Comparison of ENCODE assay signal across 7 cellular contexts in the genomic region with DNA sequence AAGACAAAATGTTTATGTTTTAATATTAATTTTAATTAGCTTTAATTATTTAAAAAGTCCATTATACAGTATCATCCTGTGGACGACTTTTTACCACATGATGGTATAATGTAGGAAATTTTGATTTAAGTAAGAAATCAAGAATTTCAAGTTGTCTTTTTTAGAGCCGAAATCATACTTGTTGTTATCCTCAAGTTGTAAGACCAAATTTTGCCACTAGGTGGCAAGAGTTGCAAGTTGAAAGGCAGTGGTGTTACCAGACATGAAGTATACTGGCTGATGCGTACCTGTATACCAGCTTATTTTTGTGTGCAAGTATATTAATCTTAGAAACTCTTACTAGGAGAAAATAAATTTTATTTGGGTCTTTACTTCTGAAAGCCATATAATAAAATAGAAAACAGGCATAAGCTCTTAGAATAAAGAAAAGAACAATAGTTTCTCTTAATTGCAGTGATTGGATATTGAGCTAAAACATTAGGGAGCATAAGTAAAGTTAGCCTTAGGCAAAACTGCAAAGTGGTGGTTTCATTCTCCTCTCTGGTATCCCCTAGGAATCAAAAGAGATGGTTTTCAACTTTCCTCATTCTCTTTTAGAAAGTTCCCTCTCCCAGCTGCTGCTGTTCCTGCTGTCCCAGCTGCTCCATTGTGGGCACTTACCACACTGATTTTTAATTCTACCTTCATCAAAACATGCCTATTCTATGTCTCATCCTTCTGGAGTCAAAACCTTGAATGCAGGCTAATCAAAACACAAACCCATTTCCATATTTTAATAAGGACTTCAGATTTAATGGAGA.
DNase-seq lines count a peak whose midpoint lies in the region; ATAC-seq, FAIRE-seq and TF ChIP-seq lines count a peak whose summit lies in the region.

No MANE protein-coding gene starts in this region.

- H3K36me3 ChIP-seq in brain microvascular endothelial cell (replicated peaks) (no peaks in the 10 kb centered on the region), kidney epithelial cell (ENCODE audit: control insufficient read depth, insufficient read depth, low read length) (no peaks in the 10 kb centered on the region), tibial nerve (no peaks in the 10 kb centered on the region)

- FAIRE-seq in G401.6 (lab: Jason Lieb, UNC), result peak; percentile 94

- TF ChIP-seq CTCF in GM20000 (IDR thresholded peaks at IDR 0.05; ENCODE audit: extremely low read depth, missing control alignments) (no peak), brain microvascular endothelial cell (IDR thresholded peaks at IDR 0.05; ENCODE audit: low read depth, low read length, missing control alignments) (peak; percentile 65), kidney epithelial cell (IDR thresholded peaks at IDR 0.05; ENCODE audit: insufficient read depth, low read length, poor library complexity, severe bottlenecking) (peak; percentile 76), tibial nerve (IDR thresholded peaks at IDR 0.05) (peak; percentile 55 to 65 (median 60))

- ATAC-seq in HG03565 (IDR thresholded peaks at IDR 0.05; ENCODE audit: unreplicated experiment), result peak; percentile 89

- WGBS in tibial nerve, 2 donors, result 11 to 12% methylated on average over 3 of the region's 3 CpGs

- H3K27ac ChIP-seq in brain microvascular endothelial cell (no peak overlapping the region), tibial nerve (no peak overlapping the region)

- H3K27me3 ChIP-seq in brain microvascular endothelial cell (replicated peaks), result no peaks in the 10 kb centered on the region
- no peaks in the 10 kb centered on the region for H3K27me3 ChIP-seq in kidney epithelial cell (ENCODE audit: control insufficient read depth, insufficient read depth, low read length)
- H3K27me3 ChIP-seq in tibial nerve, result no peaks in the 10 kb centered on the region

- no peak overlapping the region for H3K4me3 ChIP-seq in brain microvascular endothelial cell (ENCODE audit: low read depth, low read length)
- H3K4me3 ChIP-seq in kidney epithelial cell (ENCODE audit: low read depth, low read length), result no peak overlapping the region
- H3K4me3 ChIP-seq in tibial nerve, result no peak overlapping the region

- no peak for TF ChIP-seq POLR2A in tibial nerve (IDR thresholded peaks at IDR 0.05)

- H3K4me1 ChIP-seq in tibial nerve, result no peaks in the 10 kb centered on the region

- TF ChIP-seq EP300 in tibial nerve (IDR thresholded peaks at IDR 0.05), result no peak

- DNase-seq in GM20000 (ENCODE audit: low spot score) (peak; percentile 18), NCI-H748 (lab: John Stamatoyannopoulos, UW; ENCODE audit: unreplicated experiment) (peak; percentile 64), brain microvascular endothelial cell (peak; percentile 61), kidney epithelial cell (ENCODE audit: low read depth) (peak; percentile 29), tibial nerve (ENCODE audit: low spot score in 2 of 2) (peak in 1 of 2 donors; percentile 90)

- H3K9me3 ChIP-seq in tibial nerve, result peaks cover 0 to 8% (median 0%) of the 10 kb centered on the region in 4 donors

- in situ Hi-C loops in brain microvascular endothelial cell (cut with HindIII; ENCODE audit: low pct_ligation_motif_present, low sequenced_read_pairs), result no loop called here
